8 cellular contexts compared by ENCODE assay signal in the genomic region with DNA sequence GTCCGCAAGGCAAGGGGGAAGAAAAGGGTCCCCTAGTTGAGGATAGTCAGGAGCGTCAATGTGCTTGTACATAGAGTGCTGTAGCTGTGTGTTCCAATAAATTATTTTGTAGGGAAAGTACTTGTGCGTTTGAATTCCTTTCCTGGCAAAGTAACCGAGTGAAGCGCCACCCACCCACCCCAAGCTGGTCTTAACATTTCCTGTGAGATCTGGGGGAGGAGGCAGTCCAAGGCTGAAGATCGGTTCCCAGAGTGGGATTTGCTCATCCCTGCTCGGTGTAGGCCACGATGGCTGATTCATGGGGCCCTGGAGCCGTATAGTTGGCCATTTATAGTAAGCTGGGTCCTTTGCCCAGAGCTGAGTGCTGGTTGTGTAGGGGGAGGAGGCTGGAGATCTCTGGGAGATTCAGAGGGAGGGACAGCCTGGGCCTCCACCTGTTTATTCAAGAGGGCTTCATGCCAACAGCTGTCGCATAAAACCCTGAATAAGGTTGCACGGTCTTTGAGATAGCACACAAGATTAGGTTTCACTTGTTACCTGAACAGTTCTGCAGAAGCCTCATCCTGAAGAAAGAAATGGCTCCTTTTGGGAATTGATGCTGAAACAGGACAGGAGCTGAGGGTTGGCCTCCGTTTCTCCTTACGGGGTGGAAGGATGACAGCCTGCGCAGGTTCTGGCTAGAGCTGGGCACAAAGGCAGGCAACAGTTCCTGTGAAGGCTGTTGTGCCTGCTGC. TPM values are rescaled to one million over a fixed set of nuclear protein-coding genes. Genes with fewer than 3 reads are reported as not detected.
DNase-seq lines count a peak whose midpoint lies in the region; ATAC-seq and TF ChIP-seq lines count a peak whose summit lies in the region.

No MANE protein-coding gene starts in this region.

- in situ Hi-C loops in KBM-7 (cut with MboI; ENCODE audit: low pct_unique_long_range_greater_than_20kb, low sequenced_read_pairs) = loop anchor here (25.0 kb wide), 1 partner anchor 360 kb away; the partner anchor contains the start of gene CBX7

- peak overlapping the region; percentile 90 for H3K4me3 ChIP-seq in fibroblast of the aortic adventitia (ENCODE audit: low read depth, low read length)

- ATAC-seq in GM21737 (IDR thresholded peaks at IDR 0.05; ENCODE audit: unreplicated experiment) (no peak), GM21367 (IDR thresholded peaks at IDR 0.05; ENCODE audit: unreplicated experiment) (no peak)

- peak; percentile 49 for DNase-seq in DMS79 treated with DMSO at 0.1 percent for 48 hours (lab: John Stamatoyannopoulos, UW)
- peak; percentile 55 for DNase-seq in KBM-7
- DNase-seq in activated CD4-positive, alpha-beta T cell treated with anti-CD3 and anti-CD28 coated beads, Interleukin-2, amount 50 U/mL, for 48 hours = peak; percentile 37 to 54
- DNase-seq in fibroblast of the aortic adventitia (ENCODE audit: low read depth) = peak; percentile 73
- peak; percentile 41 for DNase-seq in pons (ENCODE audit: low spot score)
- DNase-seq in epidermal melanocyte (ENCODE audit: insufficient read length, low spot score) = no peak

- TF ChIP-seq CTCF in fibroblast of the aortic adventitia (IDR thresholded peaks at IDR 0.05; ENCODE audit: insufficient read depth, low read length) = no peak

RNA-seq across cellular contexts. Expression of gene ATF4, which starts 2.4 kb away (rescaled TPM):
- 259 and 946 TPM in 2 replicates for total RNA-seq in fibroblast of the aortic adventitia (ENCODE audit: low replicate concordance)

RNA-seq across cellular contexts. Expression of gene RPS19BP1, which starts 9.8 kb away (rescaled TPM):
- 39.6 and 108 TPM in 2 replicates for total RNA-seq in fibroblast of the aortic adventitia (ENCODE audit: low replicate concordance)

RNA-seq across cellular contexts. Expression of gene MIEF1, which starts 20.6 kb away (rescaled TPM):
- total RNA-seq in fibroblast of the aortic adventitia (ENCODE audit: low replicate concordance) = 24.0 and 27.7 TPM in 2 replicates

RNA-seq across cellular contexts. Expression of gene CACNA1I, which starts 47.8 kb away (rescaled TPM):
- under 0.01 and 0.08 TPM in 2 replicates for total RNA-seq in fibroblast of the aortic adventitia (ENCODE audit: low replicate concordance)
